31 cellular contexts compared by ENCODE assay signal in the genomic region with DNA sequence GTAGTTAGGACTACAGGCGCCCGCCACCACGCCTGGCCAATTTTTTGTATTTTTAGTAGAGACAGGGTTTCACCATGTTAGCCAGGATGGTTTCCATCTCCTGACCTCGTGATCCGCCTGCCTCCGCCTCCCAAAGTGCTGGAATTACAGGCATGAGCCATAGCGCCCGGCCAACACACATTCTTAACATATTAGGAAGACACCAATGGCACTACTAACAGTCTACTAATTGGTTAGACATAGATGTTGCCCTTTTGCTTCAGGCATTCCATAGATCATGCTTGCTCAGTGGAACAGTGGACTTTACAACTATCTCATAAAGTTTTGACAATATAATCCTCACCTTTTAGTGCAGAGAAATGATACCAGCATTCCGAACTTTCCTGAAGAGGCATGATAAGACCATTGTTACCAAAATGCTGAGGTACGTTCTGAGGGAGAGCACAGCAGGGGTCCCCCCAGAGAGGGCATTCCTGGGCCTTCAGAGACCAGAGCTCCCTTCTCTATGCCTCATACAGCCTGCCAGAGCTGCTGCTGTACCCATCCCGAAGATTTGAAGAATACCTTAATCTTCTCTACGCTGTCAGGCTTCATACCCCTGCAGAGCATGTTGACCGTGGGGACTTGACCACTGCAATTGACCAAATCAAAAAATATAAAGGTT.
"Had no signal": no experiment of that assay in that cellular context is flagged by ENCODE, and none has a peak within 500 bp of the region (broad histone marks: within the 10 kb centered on the region; RNA-seq: fewer than 3 reads in every experiment).

No MANE protein-coding gene starts in this region.

- H3K4me3 Mint-ChIP-seq: activated CD4-positive, alpha-beta memory T cell treated with anti-CD3 and anti-CD28 coated beads, Interleukin-2, amount 10 ng/mL, durations not matched to agents 7 days and 5 days; activated CD4-positive, alpha-beta T cell treated with anti-CD3 and anti-CD28 coated beads, Interleukin-2, amount 10 ng/mL, durations not matched to agents 7 days and 5 days; activated naive CD4-positive, alpha-beta T cell treated with anti-CD3 and anti-CD28 coated beads, Interleukin-2, amount 10 ng/mL, durations not matched to agents 7 days and 5 days; activated naive CD8-positive, alpha-beta T cell treated with anti-CD3 and anti-CD28 coated beads, Interleukin-2, amount 10 ng/mL, durations not matched to agents 7 days and 5 days; activated T-cell treated with anti-CD3 and anti-CD28 coated beads, Interleukin-2, amount 50 U/mL, for 24 hours; activated T-cell treated with anti-CD3 and anti-CD28 coated beads, Interleukin-2, amount 50 U/mL, for 72 hours; brain; effector memory CD8-positive, alpha-beta T cell had no signal

- FAIRE-seq: endometrium, endothelial cell of umbilical vein had no signal

- H3K27me3 Mint-ChIP-seq: activated CD4-positive, alpha-beta memory T cell treated with anti-CD3 and anti-CD28 coated beads, Interleukin-2, amount 10 ng/mL, durations not matched to agents 7 days and 5 days; activated CD4-positive, alpha-beta T cell treated with anti-CD3 and anti-CD28 coated beads, Interleukin-2, amount 10 ng/mL, durations not matched to agents 7 days and 5 days; activated naive CD4-positive, alpha-beta T cell treated with anti-CD3 and anti-CD28 coated beads, Interleukin-2, amount 10 ng/mL, durations not matched to agents 7 days and 5 days; activated naive CD8-positive, alpha-beta T cell treated with anti-CD3 and anti-CD28 coated beads, Interleukin-2, amount 10 ng/mL, durations not matched to agents 7 days and 5 days; activated T-cell treated with anti-CD3 and anti-CD28 coated beads, Interleukin-2, amount 50 U/mL, for 24 hours; brain; effector memory CD8-positive, alpha-beta T cell had no signal

- H3K27ac ChIP-seq: ascending aorta, breast epithelium, cardiac muscle cell, coronary artery, epithelial cell of prostate, esophagus squamous epithelium, gastroesophageal sphincter had no signal

- ATAC-seq: activated naive CD4-positive, alpha-beta T cell treated with anti-CD3 and anti-CD28 coated beads, Interleukin-2, amount 50 U/mL, for 72 hours; activated T-cell treated with anti-CD3 and anti-CD28 coated beads, Interleukin-2, amount 50 U/mL, for 72 hours; effector memory CD8-positive, alpha-beta T cell; gastroesophageal sphincter had no signal

- H3K9me3 Mint-ChIP-seq: activated CD4-positive, alpha-beta memory T cell treated with anti-CD3 and anti-CD28 coated beads, Interleukin-2, amount 10 ng/mL, durations not matched to agents 7 days and 5 days; activated CD4-positive, alpha-beta T cell treated with anti-CD3 and anti-CD28 coated beads, Interleukin-2, amount 10 ng/mL, durations not matched to agents 7 days and 5 days; activated naive CD4-positive, alpha-beta T cell treated with anti-CD3 and anti-CD28 coated beads, Interleukin-2, amount 10 ng/mL, durations not matched to agents 7 days and 5 days; activated naive CD4-positive, alpha-beta T cell treated with anti-CD3 and anti-CD28 coated beads, Interleukin-2, amount 50 U/mL, for 72 hours; activated naive CD8-positive, alpha-beta T cell treated with anti-CD3 and anti-CD28 coated beads, Interleukin-2, amount 10 ng/mL, durations not matched to agents 7 days and 5 days; activated T-cell treated with anti-CD3 and anti-CD28 coated beads, Interleukin-2, amount 50 U/mL, for 24 hours; activated T-cell treated with anti-CD3 and anti-CD28 coated beads, Interleukin-2, amount 50 U/mL, for 72 hours; brain; effector memory CD8-positive, alpha-beta T cell had no signal

- H3K4me3 ChIP-seq: ascending aorta, breast epithelium, cardiac muscle cell, coronary artery, esophagus squamous epithelium, gastroesophageal sphincter had no signal

- H3K27ac Mint-ChIP-seq: activated CD4-positive, alpha-beta memory T cell treated with anti-CD3 and anti-CD28 coated beads, Interleukin-2, amount 10 ng/mL, durations not matched to agents 7 days and 5 days; activated CD4-positive, alpha-beta T cell treated with anti-CD3 and anti-CD28 coated beads, Interleukin-2, amount 10 ng/mL, durations not matched to agents 7 days and 5 days; activated naive CD4-positive, alpha-beta T cell treated with anti-CD3 and anti-CD28 coated beads, Interleukin-2, amount 10 ng/mL, durations not matched to agents 7 days and 5 days; activated naive CD8-positive, alpha-beta T cell treated with anti-CD3 and anti-CD28 coated beads, Interleukin-2, amount 10 ng/mL, durations not matched to agents 7 days and 5 days; activated T-cell treated with anti-CD3 and anti-CD28 coated beads, Interleukin-2, amount 50 U/mL, for 24 hours; activated T-cell treated with anti-CD3 and anti-CD28 coated beads, Interleukin-2, amount 50 U/mL, for 72 hours; brain; effector memory CD8-positive, alpha-beta T cell had no signal

- H3K27me3 ChIP-seq: ascending aorta, breast epithelium, cardiac muscle cell, esophagus squamous epithelium, gastroesophageal sphincter had no signal

- H3K4me1 ChIP-seq: ascending aorta, breast epithelium, gastroesophageal sphincter had no signal

- H3K9me3 ChIP-seq: ascending aorta, breast epithelium, esophagus squamous epithelium, gastroesophageal sphincter had no signal

- H3K36me3 Mint-ChIP-seq: activated naive CD4-positive, alpha-beta T cell treated with anti-CD3 and anti-CD28 coated beads, Interleukin-2, amount 10 ng/mL, durations not matched to agents 7 days and 5 days; activated naive CD4-positive, alpha-beta T cell treated with anti-CD3 and anti-CD28 coated beads, Interleukin-2, amount 50 U/mL, for 72 hours; brain had no signal

- H3K4me1 Mint-ChIP-seq: activated CD4-positive, alpha-beta T cell treated with anti-CD3 and anti-CD28 coated beads, Interleukin-2, amount 10 ng/mL, durations not matched to agents 7 days and 5 days; activated naive CD4-positive, alpha-beta T cell treated with anti-CD3 and anti-CD28 coated beads, Interleukin-2, amount 10 ng/mL, durations not matched to agents 7 days and 5 days; activated naive CD8-positive, alpha-beta T cell treated with anti-CD3 and anti-CD28 coated beads, Interleukin-2, amount 10 ng/mL, durations not matched to agents 7 days and 5 days; brain had no signal

- H3K36me3 ChIP-seq: ascending aorta, breast epithelium, cardiac muscle cell, esophagus squamous epithelium, gastroesophageal sphincter had no signal

- DNase-seq: activated CD4-positive, alpha-beta memory T cell treated with anti-CD3 and anti-CD28 coated beads, Interleukin-2, amount 10 ng/mL, durations not matched to agents 7 days and 5 days; activated CD4-positive, alpha-beta T cell treated with anti-CD3 and anti-CD28 coated beads for 1 hour; activated CD4-positive, alpha-beta T cell treated with anti-CD3 and anti-CD28 coated beads for 4 hours; activated CD4-positive, alpha-beta T cell treated with anti-CD3 and anti-CD28 coated beads, Interleukin-2, amount 10 ng/mL, durations not matched to agents 7 days and 5 days; activated CD4-positive, alpha-beta T cell treated with anti-CD3 and anti-CD28 coated beads, Interleukin-2, amount 50 U/mL, for 4 hours; activated CD8-positive, alpha-beta memory T cell treated with anti-CD3 and anti-CD28 coated beads, Interleukin-2, amount 50 U/mL, for 48 hours; activated gamma-delta T cell; activated naive CD4-positive, alpha-beta T cell; activated naive CD4-positive, alpha-beta T cell treated with anti-CD3 and anti-CD28 coated beads, Interleukin-2, amount 10 ng/mL, durations not matched to agents 7 days and 5 days; activated naive CD8-positive, alpha-beta T cell treated with anti-CD3 and anti-CD28 coated beads, Interleukin-2, amount 10 ng/mL, durations not matched to agents 7 days and 5 days; activated T-cell treated with anti-CD3 and anti-CD28 coated beads for 4 hours; activated T-cell treated with anti-CD3 and anti-CD28 coated beads, Interleukin-2, amount 50 U/mL, for 24 hours; activated T-cell treated with anti-CD3 and anti-CD28 coated beads, Interleukin-2, amount 50 U/mL, for 72 hours; central memory CD4-positive, alpha-beta T cell; dermis blood vessel endothelial cell; effector CD4-positive, alpha-beta T cell; effector memory CD8-positive, alpha-beta T cell; esophagus squamous epithelium; foreskin melanocyte; head of caudate nucleus; T-helper 2 cell had no signal
